In genomic region chr9:105248691-105249090, GRCh38 we compare ENCODE assay signal across 1 cellular context.
TF ChIP-seq lines count a peak whose summit lies in the region.

No MANE protein-coding gene starts in this region.

TF ChIP-seq in HepG2, 621 proteins besides CTCF, POLR2A, EP300 and RAD21:
- TF ChIP-seq ZBTB33 (CRISPR knock-in tag; IDR thresholded peaks at IDR 0.05) (0 out of 2 replicates have a peak, but pooled peaks have one; percentile 12), MYC (CRISPR knock-in tag; IDR thresholded peaks at IDR 0.05; ENCODE audit: borderline replicate concordance) (no peak)
TF ChIP-seq in HepG2: peak in this region for 1.
